In the genomic region with DNA sequence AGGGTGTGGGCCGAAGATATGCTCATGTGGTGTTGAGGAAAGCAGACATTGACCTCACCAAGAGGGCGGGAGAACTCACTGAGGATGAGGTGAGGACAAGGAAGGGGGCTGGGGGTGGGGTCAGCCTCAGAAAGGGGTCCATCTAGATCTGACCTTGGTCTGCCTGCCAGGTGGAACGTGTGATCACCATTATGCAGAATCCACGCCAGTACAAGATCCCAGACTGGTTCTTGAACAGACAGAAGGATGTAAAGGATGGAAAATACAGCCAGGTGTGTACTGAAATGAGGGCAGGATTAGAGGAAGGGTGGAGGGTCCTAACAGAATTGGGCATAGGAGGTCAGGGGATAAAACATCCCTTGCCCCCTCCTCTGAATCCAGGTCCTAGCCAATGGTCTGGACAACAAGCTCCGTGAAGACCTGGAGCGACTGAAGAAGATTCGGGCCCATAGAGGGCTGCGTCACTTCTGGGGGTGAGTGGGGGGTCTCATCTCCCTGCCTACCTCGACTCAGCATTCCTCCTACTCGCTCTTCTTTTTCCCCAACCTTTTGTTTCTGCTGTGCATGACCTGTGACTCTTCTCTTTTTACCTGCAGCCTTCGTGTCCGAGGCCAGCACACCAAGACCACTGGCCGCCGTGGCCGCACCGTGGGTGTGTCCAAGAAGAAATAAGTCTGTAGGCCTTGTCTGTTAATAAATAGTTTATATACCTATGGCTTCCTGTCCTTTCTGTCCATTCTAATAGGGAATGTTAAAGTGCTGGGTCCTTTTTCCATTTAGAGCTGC, we compare ENCODE assay signal across 8 cellular contexts. TPM values are rescaled to one million over a fixed set of nuclear protein-coding genes. Genes with fewer than 3 reads are reported as not detected.
DNase-seq lines count a peak whose midpoint lies in the region; ATAC-seq, FAIRE-seq and TF ChIP-seq lines count a peak whose summit lies in the region.
"Not testable (repeated sequence)": the region's sequence is repeated elsewhere in the genome, so short reads cannot be mapped to it uniquely, and the experiment has no call there.

No MANE protein-coding gene starts in this region.

- H3K27ac Mint-ChIP-seq in CD4-positive, CD25-positive, alpha-beta regulatory T cell, result peak overlapping the region; percentile 69 to 99 (median 91)
- H3K27ac Mint-ChIP-seq in activated naive CD8-positive, alpha-beta T cell treated with anti-CD3 and anti-CD28 coated beads for 36 hours, result peak overlapping the region; percentile 100
- H3K27ac Mint-ChIP-seq in neural progenitor cell, result not testable (repeated sequence)

- not testable (repeated sequence) for H3K4ac ChIP-seq in H1 (replicated peaks; ENCODE audit: insufficient read length, low read depth, low read length)

- ATAC-seq in CD4-positive, CD25-positive, alpha-beta regulatory T cell (ENCODE audit: low read depth in 2 of 2), result not testable (repeated sequence)

- H3K4me1 ChIP-seq in CD4-positive, CD25-positive, alpha-beta regulatory T cell (ENCODE audit: control insufficient read depth, insufficient read depth, low read length, poor library complexity, severe bottlenecking), result peaks cover 81% of the 10 kb centered on the region
- peaks cover 28% of the 10 kb centered on the region for H3K4me1 ChIP-seq in HUES48 (ENCODE audit: control insufficient read depth, insufficient read depth, low read length)
- peaks cover 3 to 35% (median 12%) of the 10 kb centered on the region in 4 experiments for H3K4me1 ChIP-seq in H1 (replicated peaks in 1 of 4; ENCODE audit: control insufficient read depth in 3 of 4, insufficient read depth in 4 of 4, low read length in 3 of 4)
- peaks cover 13% of the 10 kb centered on the region for H3K4me1 ChIP-seq in iPS-20b (ENCODE audit: insufficient read depth, low read length)
- H3K4me1 ChIP-seq in neural progenitor cell, result peaks cover 42% of the 10 kb centered on the region
- peaks cover 66% of the 10 kb centered on the region for H3K4me1 ChIP-seq in stomach smooth muscle (ENCODE audit: control insufficient read depth, insufficient read depth, low read length)

- H3K4me3 ChIP-seq in CD4-positive, CD25-positive, alpha-beta regulatory T cell (ENCODE audit: low read depth, low read length), result peak overlapping the region; percentile 79
- peak overlapping the region; percentile 99 for H3K4me3 ChIP-seq in HUES48 (ENCODE audit: low read depth, low read length)
- H3K4me3 ChIP-seq in SU-DHL-6 (ENCODE audit: insufficient read depth, low read length, poor library complexity, severe bottlenecking), result peak overlapping the region; percentile 76
- peak overlapping the region; percentile 52 to 81 (median 59); a peak in 7 of 8 replicates for H3K4me3 ChIP-seq in H1 (ENCODE audit: extremely low read depth in 1 of 4, insufficient read depth in 2 of 4, low read depth in 3 of 4, low read length in 4 of 4)
- H3K4me3 ChIP-seq in iPS-20b (ENCODE audit: low read length), result peak overlapping the region; percentile 94
- peak overlapping the region; percentile 83 for H3K4me3 ChIP-seq in neural progenitor cell
- H3K4me3 ChIP-seq in stomach smooth muscle (ENCODE audit: low read length in 2 of 2), result peak overlapping the region; percentile 76 to 81

- H3K79me2 ChIP-seq in SU-DHL-6 (ENCODE audit: insufficient read depth, low read length) (peaks cover 42% of the 10 kb centered on the region), H1 (ENCODE audit: control insufficient read depth in 1 of 2, insufficient read depth in 2 of 2, low read length in 2 of 2) (peaks cover 26 to 38% of the 10 kb centered on the region in 2 experiments), neural progenitor cell (ENCODE audit: low read depth) (peaks cover 45% of the 10 kb centered on the region)

- H3K14ac ChIP-seq in H1 (ENCODE audit: insufficient read length), result not testable (repeated sequence)

- H4K8ac ChIP-seq in H1 (ENCODE audit: extremely low read depth, insufficient read depth, low read length), result not testable (repeated sequence)

- H3K9ac ChIP-seq in HUES48 (ENCODE audit: low read depth, low read length) (peak overlapping the region; percentile 71), SU-DHL-6 (ENCODE audit: low read length) (peak overlapping the region; percentile 75), iPS-20b (ENCODE audit: low read depth, low read length) (peak overlapping the region; percentile 98; the same call in 1 of the 2 replicates), stomach smooth muscle (ENCODE audit: low read length in 2 of 2) (peak overlapping the region in 1 of 2 donors; percentile 66)
- H3K9ac ChIP-seq in H1 (replicated peaks in 1 of 4; ENCODE audit: extremely low read depth in 1 of 4, low read depth in 3 of 4, low read length in 3 of 4); neural progenitor cell: not testable (repeated sequence)

- H3K9me2 ChIP-seq in SU-DHL-6 (replicated peaks; ENCODE audit: insufficient read depth, low read length), result not testable (repeated sequence)

- peaks cover 22% of the 10 kb centered on the region for H3K23me2 ChIP-seq in H1 (ENCODE audit: low read depth, low read length)

- peak overlapping the region; percentile 87 for H3K27ac ChIP-seq in CD4-positive, CD25-positive, alpha-beta regulatory T cell (ENCODE audit: insufficient read depth, low read length, poor library complexity, severe bottlenecking)
- H3K27ac ChIP-seq in HUES48 (ENCODE audit: low read depth, low read length) (peak overlapping the region; percentile 98), SU-DHL-6 (ENCODE audit: low read depth, low read length) (peak overlapping the region; percentile 90), iPS-20b (ENCODE audit: low read length) (peak overlapping the region; percentile 50), neural progenitor cell (peak overlapping the region; percentile 23), stomach smooth muscle (ENCODE audit: low read length) (peak overlapping the region; percentile 77)
- not testable (repeated sequence) for H3K27ac ChIP-seq in H1 (ENCODE audit: low read depth, low read length)

- H2BK15ac ChIP-seq in H1 (ENCODE audit: low read length), result not testable (repeated sequence)

- TF ChIP-seq POLR2A in H1 (IDR thresholded peaks at IDR 0.05; ENCODE audit: control extremely low read depth in 1 of 2, low read depth in 2 of 2, low read length in 2 of 2), result peak in 1 of 2 experiments; percentile 71; a peak in 2 of 3 replicates

- DNase-seq in CD4-positive, CD25-positive, alpha-beta regulatory T cell; activated naive CD8-positive, alpha-beta T cell treated with anti-CD3 and anti-CD28 coated beads for 36 hours; H1 (ENCODE audit: low read depth in 1 of 2, low spot score in 2 of 2); neural progenitor cell (ENCODE audit: low spot score): not testable (repeated sequence)

- not testable (repeated sequence) for H2BK20ac ChIP-seq in H1 (ENCODE audit: low read length)

- POLR2A ChIA-PET in H1 (lab: Charles Lee; ENCODE audit: partially characterized antibody), result interaction anchor here (0.6 to 12.0 kb wide), 30 partner anchors 7 to 305 kb away, joined by 3 to 337 read pairs (median 4); a partner anchor contains a TSS

- not testable (repeated sequence) for H2BK5ac ChIP-seq in H1 (ENCODE audit: low read depth, low read length)

- CTCF ChIA-PET in H1 (lab: Charles Lee; ENCODE audit: partially characterized antibody), result interaction anchor here (0.6 to 8.0 kb wide), 5 partner anchors 14 to 340 kb away, joined by 3 to 81 read pairs (median 7); a partner anchor contains a TSS

- not testable (repeated sequence) for H3K27me3 Mint-ChIP-seq in CD4-positive, CD25-positive, alpha-beta regulatory T cell; activated naive CD8-positive, alpha-beta T cell treated with anti-CD3 and anti-CD28 coated beads for 36 hours; neural progenitor cell (ENCODE audit: insufficient read depth, low read depth)

- peaks cover 5 to 84% (median 41%) of the 10 kb centered on the region in 4 donors for H3K4me1 Mint-ChIP-seq in CD4-positive, CD25-positive, alpha-beta regulatory T cell
- peaks cover 43% of the 10 kb centered on the region for H3K4me1 Mint-ChIP-seq in activated naive CD8-positive, alpha-beta T cell treated with anti-CD3 and anti-CD28 coated beads for 36 hours
- H3K4me1 Mint-ChIP-seq in neural progenitor cell, result peaks cover 45% of the 10 kb centered on the region

- H3F3A ChIP-seq in SU-DHL-6 (ENCODE audit: insufficient read depth), result peaks cover 73% of the 10 kb centered on the region
- H3F3A ChIP-seq in neural progenitor cell (ENCODE audit: low read depth), result peaks cover 69% of the 10 kb centered on the region

- H3K56ac ChIP-seq in H1 (replicated peaks; ENCODE audit: insufficient read length, low read depth, low read length), result not testable (repeated sequence)

- H3K36me3 Mint-ChIP-seq in CD4-positive, CD25-positive, alpha-beta regulatory T cell, result peaks cover 21% of the 10 kb centered on the region
- peaks cover 53% of the 10 kb centered on the region for H3K36me3 Mint-ChIP-seq in activated naive CD8-positive, alpha-beta T cell treated with anti-CD3 and anti-CD28 coated beads for 36 hours
- H3K36me3 Mint-ChIP-seq in neural progenitor cell, result peaks cover 24% of the 10 kb centered on the region

- H3K18ac ChIP-seq in H1 (ENCODE audit: extremely low read depth, low read length), result not testable (repeated sequence)

- H3K27me3 ChIP-seq in CD4-positive, CD25-positive, alpha-beta regulatory T cell (ENCODE audit: control insufficient read depth, insufficient read depth, low read length); HUES48 (ENCODE audit: control insufficient read depth, insufficient read depth, low read length); SU-DHL-6 (ENCODE audit: low read length); H1 (replicated peaks in 1 of 4; ENCODE audit: control insufficient read depth in 3 of 4, extremely low read depth in 1 of 4, insufficient read depth in 3 of 4, low read length in 3 of 4); iPS-20b (ENCODE audit: insufficient read depth, low read length); neural progenitor cell; stomach smooth muscle (ENCODE audit: control insufficient read depth in 1 of 2, insufficient read depth in 2 of 2, low read length in 2 of 2): not testable (repeated sequence)

- H3K9me3 Mint-ChIP-seq in CD4-positive, CD25-positive, alpha-beta regulatory T cell; activated naive CD8-positive, alpha-beta T cell treated with anti-CD3 and anti-CD28 coated beads for 36 hours; neural progenitor cell: not testable (repeated sequence)

- not testable (repeated sequence) for H3K9me3 ChIP-seq in CD4-positive, CD25-positive, alpha-beta regulatory T cell (ENCODE audit: control insufficient read depth in 2 of 2, low read length in 2 of 2); HUES48 (ENCODE audit: control insufficient read depth, insufficient read depth, low read length); SU-DHL-6 (ENCODE audit: insufficient read depth, low read length); H1 (ENCODE audit: insufficient read depth in 2 of 2, low read depth in 1 of 2, low read length in 1 of 2); iPS-20b (ENCODE audit: insufficient read depth, low read depth, low read length); neural progenitor cell (ENCODE audit: low read depth); stomach smooth muscle (ENCODE audit: control insufficient read depth in 2 of 2, low read length in 2 of 2)

- TF ChIP-seq RAD21 in H1 (IDR thresholded peaks at IDR 0.05 in 1 of 2, conservative IDR thresholded peaks at IDR 0.05 in 1 of 2; ENCODE audit: low read depth in 2 of 2, low read length in 2 of 2), result not testable (repeated sequence)

- H2BK12ac ChIP-seq in H1 (ENCODE audit: low read depth, low read length), result not testable (repeated sequence)

- not testable (repeated sequence) for H2BK120ac ChIP-seq in H1 (replicated peaks; ENCODE audit: low read depth, low read length)

- H4K5ac ChIP-seq in H1 (ENCODE audit: insufficient read length, low read depth, low read length), result not testable (repeated sequence)

- not testable (repeated sequence) for H3K79me1 ChIP-seq in H1 (ENCODE audit: low read depth, low read length)

- not testable (repeated sequence) for H4K91ac ChIP-seq in H1 (replicated peaks; ENCODE audit: insufficient read length, low read length)

- not testable (repeated sequence) for FAIRE-seq in H1 (lab: Jason Lieb, UNC)

- H3K4me3 Mint-ChIP-seq in CD4-positive, CD25-positive, alpha-beta regulatory T cell, result peak overlapping the region; percentile 56 to 94 (median 89)
- peak overlapping the region; percentile 95 for H3K4me3 Mint-ChIP-seq in activated naive CD8-positive, alpha-beta T cell treated with anti-CD3 and anti-CD28 coated beads for 36 hours
- H3K4me3 Mint-ChIP-seq in neural progenitor cell, result peak overlapping the region; percentile 86

- peaks cover 39% of the 10 kb centered on the region for H3K36me3 ChIP-seq in CD4-positive, CD25-positive, alpha-beta regulatory T cell (ENCODE audit: control insufficient read depth, insufficient read depth, low read length)
- H3K36me3 ChIP-seq in HUES48 (ENCODE audit: control insufficient read depth, insufficient read depth, low read length) (peaks cover 65% of the 10 kb centered on the region), SU-DHL-6 (ENCODE audit: low read length) (peaks cover 31% of the 10 kb centered on the region), H1 (ENCODE audit: control insufficient read depth in 2 of 4, insufficient read depth in 4 of 4, low read length in 3 of 4) (peaks cover 16 to 48% (median 37%) of the 10 kb centered on the region in 4 experiments; a peak in 7 of 8 replicates), iPS-20b (ENCODE audit: insufficient read depth, low read depth, low read length) (peaks cover 74% of the 10 kb centered on the region), stomach smooth muscle (ENCODE audit: control insufficient read depth in 2 of 2, insufficient read depth in 2 of 2, low read length in 2 of 2) (peaks cover 23 to 39% of the 10 kb centered on the region in 2 donors)
- H3K36me3 ChIP-seq in neural progenitor cell, result not testable (repeated sequence)

- not testable (repeated sequence) for H2AFZ ChIP-seq in SU-DHL-6 (ENCODE audit: low read depth, low read length, severe bottlenecking); H1 (ENCODE audit: low read length); neural progenitor cell (replicated peaks)

- not testable (repeated sequence) for TF ChIP-seq CTCF in SU-DHL-6 (IDR thresholded peaks at IDR 0.05; ENCODE audit: insufficient read depth, low read length, poor library complexity, severe bottlenecking); H1 (IDR thresholded peaks at IDR 0.05; ENCODE audit: control extremely low read depth in 1 of 3, insufficient read depth in 1 of 3, low read depth in 1 of 3, low read length in 3 of 3); neural progenitor cell (IDR thresholded peaks at IDR 0.05)

- WGBS in H1 (ENCODE audit: extremely low coverage in 1 of 2, insufficient coverage in 1 of 2, insufficient read length in 1 of 2, insufficient replicate concordance in 2 of 2, low coverage in 1 of 2, low lambda C conversion rate in 2 of 2, missing lambda C conversion rate in 1 of 2), 2 experiments, result 85% methylated on average over 16 of the region's 16 CpGs; no CpG with 5 or more reads in 1 of the 2 experiments

- peaks cover 16% of the 10 kb centered on the region for H4K20me1 ChIP-seq in SU-DHL-6 (ENCODE audit: low read depth, low read length)
- peaks cover 12 to 19% of the 10 kb centered on the region in 2 experiments for H4K20me1 ChIP-seq in H1 (replicated peaks in 1 of 2; ENCODE audit: control insufficient read depth in 1 of 2, insufficient read depth in 2 of 2, low read length in 2 of 2)
- H4K20me1 ChIP-seq in neural progenitor cell (ENCODE audit: low read depth), result peaks cover 68% of the 10 kb centered on the region

- not testable (repeated sequence) for H2AK5ac ChIP-seq in H1 (ENCODE audit: low read depth, low read length)

- H3K4me2 ChIP-seq in SU-DHL-6 (ENCODE audit: low read depth, low read length, poor library complexity, severe bottlenecking) (peak overlapping the region; percentile 88), H1 (ENCODE audit: insufficient read depth in 1 of 2, low read depth in 2 of 2, low read length in 2 of 2) (peak overlapping the region; percentile 86 to 96), neural progenitor cell (peak overlapping the region; percentile 98)

- TF ChIP-seq EP300 in H1 (IDR thresholded peaks at IDR 0.05; ENCODE audit: borderline replicate concordance in 1 of 2, low read depth in 2 of 2, low read length in 2 of 2), result not testable (repeated sequence)

- H3K23ac ChIP-seq in H1 (ENCODE audit: insufficient read length), result not testable (repeated sequence)

RNA-seq across cellular contexts. Expression of a gene that starts 0.9 kb away (rescaled TPM):
- 17.5 TPM for total RNA-seq in CD4-positive, CD25-positive, alpha-beta regulatory T cell
- 10 to 100 TPM; 27.5 to 35.9 (median 31.2) TPM for polyA plus RNA-seq in CD4-positive, CD25-positive, alpha-beta regulatory T cell
- total RNA-seq in activated naive CD8-positive, alpha-beta T cell treated with anti-CD3 and anti-CD28 coated beads for 36 hours, result 1 to 10 TPM; 1.8 to 2.1 TPM
- 3.0 and 4.2 TPM in 2 replicates for total RNA-seq in H1 (2021; fragmentation: NEBNext Ultra II Directional; extraction: Animal tissue kit (Norgen Biotek cat#: 25700))
- 2.2 and 3.2 TPM in 2 replicates for polyA plus RNA-seq in H1 (2011; rRNA removed)
- 2.2 TPM for polyA plus RNA-seq in H1 (2011; cell fraction: cytosol; rRNA removed)
- 3.3 TPM for polyA plus RNA-seq in H1 (2011; cell fraction: nucleus; rRNA removed)
- polyA plus RNA-seq in H1 (2012, experiment 1 of 2), result 1.9 to 2.4 TPM (median 2.1 TPM) in 4 replicates
- 1.9 TPM for polyA plus RNA-seq in H1 (2012, experiment 2 of 2)
- 1.8 TPM for polyA plus RNA-seq in H1 (2013, experiment 1 of 2)
- 1.6 TPM for polyA plus RNA-seq in H1 (2013, experiment 2 of 2)
- polyA minus RNA-seq in H1 (2011; rRNA and poly(A)+ RNA removed), result 2.4 and 2.7 TPM in 2 replicates
- 3.4 TPM for polyA minus RNA-seq in H1 (2011; cell fraction: cytosol; rRNA and poly(A)+ RNA removed)
- 13.2 TPM for polyA minus RNA-seq in H1 (2011; cell fraction: nucleus; rRNA and poly(A)+ RNA removed)
- total RNA-seq in neural progenitor cell (ENCODE audit: low replicate concordance), result 1.1 and 2.1 TPM in 2 replicates

RNA-seq across cellular contexts. Expression of a gene that starts 4.1 kb away (rescaled TPM):
- total RNA-seq in CD4-positive, CD25-positive, alpha-beta regulatory T cell, result 2,198 TPM
- over 10,000 TPM in 1 of 4 donors, 1,000 to 10,000 TPM in 3; 7,008 to 10,525 (median 8,528) TPM for polyA plus RNA-seq in CD4-positive, CD25-positive, alpha-beta regulatory T cell
- total RNA-seq in activated naive CD8-positive, alpha-beta T cell treated with anti-CD3 and anti-CD28 coated beads for 36 hours, result 1,000 to 10,000 TPM; 3,940 to 3,999 TPM
- 2,791 and 2,796 TPM in 2 replicates for total RNA-seq in H1 (2021; fragmentation: NEBNext Ultra II Directional; extraction: Animal tissue kit (Norgen Biotek cat#: 25700))
- 4,466 and 7,099 TPM in 2 replicates for polyA plus RNA-seq in H1 (2011; rRNA removed)
- 7,733 TPM for polyA plus RNA-seq in H1 (2011; cell fraction: cytosol; rRNA removed)
- polyA plus RNA-seq in H1 (2011; cell fraction: nucleus; rRNA removed), result 3,457 TPM
- polyA plus RNA-seq in H1 (2012, experiment 1 of 2), result 3,300 to 7,487 TPM (median 6,391 TPM) in 4 replicates
- 4,408 TPM for polyA plus RNA-seq in H1 (2012, experiment 2 of 2)
- 7,766 TPM for polyA plus RNA-seq in H1 (2013, experiment 1 of 2)
- 7,882 TPM for polyA plus RNA-seq in H1 (2013, experiment 2 of 2)
- polyA minus RNA-seq in H1 (2011; rRNA and poly(A)+ RNA removed), result 2,102 and 2,497 TPM in 2 replicates
- 906 TPM for polyA minus RNA-seq in H1 (2011; cell fraction: cytosol; rRNA and poly(A)+ RNA removed)
- 873 TPM for polyA minus RNA-seq in H1 (2011; cell fraction: nucleus; rRNA and poly(A)+ RNA removed)
- total RNA-seq in neural progenitor cell (ENCODE audit: low replicate concordance), result 4,188 and 4,663 TPM in 2 replicates

RNA-seq across cellular contexts. Expression of a gene that starts 4.3 kb away (rescaled TPM):
- 70.6 TPM for total RNA-seq in CD4-positive, CD25-positive, alpha-beta regulatory T cell
- 10 to 100 TPM; 12.4 to 17.4 (median 15.0) TPM for polyA plus RNA-seq in CD4-positive, CD25-positive, alpha-beta regulatory T cell
- total RNA-seq in activated naive CD8-positive, alpha-beta T cell treated with anti-CD3 and anti-CD28 coated beads for 36 hours, result 10 to 100 TPM; 43.4 to 44.6 TPM
- 35.0 and 36.5 TPM in 2 replicates for total RNA-seq in H1 (2021; fragmentation: NEBNext Ultra II Directional; extraction: Animal tissue kit (Norgen Biotek cat#: 25700))
- polyA plus RNA-seq in H1 (2011; rRNA removed), result 86.3 and 89.7 TPM in 2 replicates
- polyA plus RNA-seq in H1 (2011; cell fraction: cytosol; rRNA removed), result 59.2 TPM
- 180 TPM for polyA plus RNA-seq in H1 (2011; cell fraction: nucleus; rRNA removed)
- 37.9 to 44.1 TPM (median 43.2 TPM) in 4 replicates for polyA plus RNA-seq in H1 (2012, experiment 1 of 2)
- 35.8 TPM for polyA plus RNA-seq in H1 (2012, experiment 2 of 2)
- 41.3 TPM for polyA plus RNA-seq in H1 (2013, experiment 1 of 2)
- polyA plus RNA-seq in H1 (2013, experiment 2 of 2), result 37.9 TPM
- polyA minus RNA-seq in H1 (2011; rRNA and poly(A)+ RNA removed), result 97.9 and 120 TPM in 2 replicates
- polyA minus RNA-seq in H1 (2011; cell fraction: cytosol; rRNA and poly(A)+ RNA removed), result 33.8 TPM
- 77.5 TPM for polyA minus RNA-seq in H1 (2011; cell fraction: nucleus; rRNA and poly(A)+ RNA removed)
- 28.7 and 38.4 TPM in 2 replicates for total RNA-seq in neural progenitor cell (ENCODE audit: low replicate concordance)

RNA-seq across cellular contexts. Expression of a gene that starts 13.1 kb away (rescaled TPM):
- 31.5 TPM for total RNA-seq in CD4-positive, CD25-positive, alpha-beta regulatory T cell
- polyA plus RNA-seq in CD4-positive, CD25-positive, alpha-beta regulatory T cell, result 10 to 100 TPM; 50.6 to 54.0 (median 52.0) TPM
- total RNA-seq in activated naive CD8-positive, alpha-beta T cell treated with anti-CD3 and anti-CD28 coated beads for 36 hours, result 100 to 1,000 TPM; 105 to 107 TPM
- total RNA-seq in H1 (2021; fragmentation: NEBNext Ultra II Directional; extraction: Animal tissue kit (Norgen Biotek cat#: 25700)), result 91.0 and 99.4 TPM in 2 replicates
- 69.7 and 71.3 TPM in 2 replicates for polyA plus RNA-seq in H1 (2011; rRNA removed)
- polyA plus RNA-seq in H1 (2011; cell fraction: cytosol; rRNA removed), result 78.1 TPM
- polyA plus RNA-seq in H1 (2011; cell fraction: nucleus; rRNA removed), result 118 TPM
- polyA plus RNA-seq in H1 (2012, experiment 1 of 2), result 79.6 to 117 TPM (median 101 TPM) in 4 replicates
- polyA plus RNA-seq in H1 (2012, experiment 2 of 2), result 79.5 TPM
- polyA plus RNA-seq in H1 (2013, experiment 1 of 2), result 99.8 TPM
- polyA plus RNA-seq in H1 (2013, experiment 2 of 2), result 97.1 TPM
- 102 and 111 TPM in 2 replicates for polyA minus RNA-seq in H1 (2011; rRNA and poly(A)+ RNA removed)
- polyA minus RNA-seq in H1 (2011; cell fraction: cytosol; rRNA and poly(A)+ RNA removed), result 82.9 TPM
- 56.9 TPM for polyA minus RNA-seq in H1 (2011; cell fraction: nucleus; rRNA and poly(A)+ RNA removed)
- 31.1 and 43.5 TPM in 2 replicates for total RNA-seq in neural progenitor cell (ENCODE audit: low replicate concordance)

RNA-seq across cellular contexts. Expression of a gene that starts 13.4 kb away (rescaled TPM):
- total RNA-seq in CD4-positive, CD25-positive, alpha-beta regulatory T cell, result 20.0 TPM
- polyA plus RNA-seq in CD4-positive, CD25-positive, alpha-beta regulatory T cell, result 10 to 100 TPM; 33.7 to 47.0 (median 38.4) TPM
- total RNA-seq in activated naive CD8-positive, alpha-beta T cell treated with anti-CD3 and anti-CD28 coated beads for 36 hours, result 100 to 1,000 TPM; 106 to 107 TPM
- 93.3 and 95.7 TPM in 2 replicates for total RNA-seq in H1 (2021; fragmentation: NEBNext Ultra II Directional; extraction: Animal tissue kit (Norgen Biotek cat#: 25700))
- polyA plus RNA-seq in H1 (2011; rRNA removed), result 32.0 and 33.5 TPM in 2 replicates
- polyA plus RNA-seq in H1 (2011; cell fraction: cytosol; rRNA removed), result 71.5 TPM
- polyA plus RNA-seq in H1 (2011; cell fraction: nucleus; rRNA removed), result 51.7 TPM
- 122 to 163 TPM (median 157 TPM) in 4 replicates for polyA plus RNA-seq in H1 (2012, experiment 1 of 2)
- 109 TPM for polyA plus RNA-seq in H1 (2012, experiment 2 of 2)
- polyA plus RNA-seq in H1 (2013, experiment 1 of 2), result 69.3 TPM
- 75.8 TPM for polyA plus RNA-seq in H1 (2013, experiment 2 of 2)
- polyA minus RNA-seq in H1 (2011; rRNA and poly(A)+ RNA removed), result 16.3 and 18.6 TPM in 2 replicates
- 22.9 TPM for polyA minus RNA-seq in H1 (2011; cell fraction: cytosol; rRNA and poly(A)+ RNA removed)
- 23.2 TPM for polyA minus RNA-seq in H1 (2011; cell fraction: nucleus; rRNA and poly(A)+ RNA removed)
- total RNA-seq in neural progenitor cell (ENCODE audit: low replicate concordance), result 35.6 and 54.5 TPM in 2 replicates
